In the genomic region with DNA sequence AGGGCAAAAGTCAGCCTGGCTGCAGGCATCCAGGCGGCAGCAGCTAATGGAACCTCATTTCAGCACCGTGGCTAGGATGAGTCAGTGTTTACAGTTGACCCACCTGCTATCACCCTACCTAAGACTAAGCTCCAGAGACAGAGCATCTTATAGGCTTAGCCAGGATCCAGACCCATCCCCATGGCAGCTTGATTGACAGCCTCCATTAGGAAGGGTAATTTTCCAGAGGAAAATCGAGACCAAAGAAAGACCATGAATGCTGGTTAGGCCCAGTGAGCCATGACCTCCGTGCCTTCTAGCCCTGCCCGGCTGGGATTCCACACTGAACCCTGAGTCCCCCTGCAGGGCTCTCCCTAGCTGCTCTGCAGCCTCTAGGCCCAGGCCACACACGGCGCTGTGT, we compare ENCODE assay signal across 23 cellular contexts. TPM values are rescaled to one million over a fixed set of nuclear protein-coding genes. Genes with fewer than 3 reads are reported as not detected.
DNase-seq lines count a peak whose midpoint lies in the region; ATAC-seq lines count a peak whose summit lies in the region.
"Had no signal": no experiment of that assay in that cellular context is flagged by ENCODE, and none has a peak within 500 bp of the region (broad histone marks: within the 10 kb centered on the region; RNA-seq: fewer than 3 reads in every experiment).

No MANE protein-coding gene starts in this region.

- no peaks in the 10 kb centered on the region for H3K4me1 Mint-ChIP-seq in T-cell
- H3K4me1 Mint-ChIP-seq: activated CD4-positive, alpha-beta T cell treated with anti-CD3 and anti-CD28 coated beads for 36 hours; activated naive CD4-positive, alpha-beta T cell treated with anti-CD3 and anti-CD28 coated beads, Interleukin-2, amount 50 U/mL, for 24 hours; central memory CD8-positive, alpha-beta T cell; immature natural killer cell had no signal

- H3K36me3 Mint-ChIP-seq in T-cell = no peaks in the 10 kb centered on the region
- H3K36me3 Mint-ChIP-seq: activated naive CD4-positive, alpha-beta T cell treated with anti-CD3 and anti-CD28 coated beads, Interleukin-2, amount 50 U/mL, for 24 hours; immature natural killer cell had no signal

- H3K4me3 Mint-ChIP-seq in T-cell = no peak overlapping the region
- H3K4me3 Mint-ChIP-seq: activated CD4-positive, alpha-beta T cell treated with anti-CD3 and anti-CD28 coated beads for 36 hours; activated naive CD4-positive, alpha-beta T cell treated with anti-CD3 and anti-CD28 coated beads, Interleukin-2, amount 50 U/mL, for 24 hours; central memory CD8-positive, alpha-beta T cell; immature natural killer cell had no signal

- H3K27me3 Mint-ChIP-seq in T-cell = peaks cover 12 to 27% of the 10 kb centered on the region in 2 donors

- CTCF ChIA-PET in T-cell (lab: Charles Lee) = no interaction called here

- DNase-seq in NCI-H748 (lab: John Stamatoyannopoulos, UW; ENCODE audit: unreplicated experiment) (peak; percentile 29), NCI-H748 treated with DMSO at 0.1 percent for 48 hours (lab: John Stamatoyannopoulos, UW) (no peak), NCI-H82 (lab: John Stamatoyannopoulos, UW) (peak; percentile 90), iPS DF 4.7 (ENCODE audit: extremely low read depth, low spot score) (peak; percentile 56), T-cell (no peak), OCI-M1 (lab: John Stamatoyannopoulos, UW) (no peak), AG08396 (ENCODE audit: low spot score) (no peak)
- no peak for DNase-seq in effector CD4-positive, alpha-beta T cell
- DNase-seq: activated CD4-positive, alpha-beta T cell treated with anti-CD3 and anti-CD28 coated beads for 36 hours; aorta; effector CD8-positive, alpha-beta T cell; immature natural killer cell; KBM-7; NCI-H187 treated with DMSO at 0.1 percent for 48 hours; NCI-H446 treated with DMSO at 0.1 percent for 48 hours; Right ventricle myocardium superior; stimulated activated CD4-positive, alpha-beta T cell treated with anti-CD3 and anti-CD28 coated beads, Interleukin-12 subunit alpha, Interleukin-12 subunit beta, amount 100 ng/mL, for 4 hours; substantia nigra; SW 1271 had no signal

- ATAC-seq in T-cell (replicated peaks in 1 of 4) = no peak
- ATAC-seq: activated CD4-positive, alpha-beta T cell treated with anti-CD3 and anti-CD28 coated beads for 36 hours had no signal

- H3K9me3 Mint-ChIP-seq in T-cell = no peaks in the 10 kb centered on the region
- H3K9me3 Mint-ChIP-seq: activated naive CD4-positive, alpha-beta T cell treated with anti-CD3 and anti-CD28 coated beads, Interleukin-2, amount 50 U/mL, for 24 hours; central memory CD8-positive, alpha-beta T cell; immature natural killer cell had no signal

- POLR2A ChIA-PET in T-cell (lab: Charles Lee) = no interaction called here

- no peak overlapping the region for H3K27ac Mint-ChIP-seq in T-cell
- H3K27ac Mint-ChIP-seq: activated CD4-positive, alpha-beta T cell treated with anti-CD3 and anti-CD28 coated beads for 36 hours; activated naive CD4-positive, alpha-beta T cell treated with anti-CD3 and anti-CD28 coated beads, Interleukin-2, amount 50 U/mL, for 24 hours; immature natural killer cell had no signal

RNA-seq across cellular contexts. Expression of gene TUNAR, which starts 38.7 kb away (rescaled TPM):
- not detected for total RNA-seq in T-cell
- total RNA-seq: activated CD4-positive, alpha-beta T cell treated with anti-CD3 and anti-CD28 coated beads for 36 hours; activated CD8-positive, alpha-beta memory T cell treated with anti-CD3 and anti-CD28 coated beads for 36 hours; aorta; glomerular endothelial cell; Right ventricle myocardium superior had no signal

Comparison
In these comparisons a context has a peak if more than half of its experiments do, and no peak if none do; other contexts are left out.
1. DNase-seq: peak in NCI-H748 (single experiment), NCI-H82 (single experiment) and iPS DF 4.7 (single experiment); none in NCI-H748 treated with DMSO at 0.1 percent for 48 hours (single experiment), effector CD4-positive, alpha-beta T cell (single experiment), T-cell (0 of 34), OCI-M1 (single experiment) and AG08396 (single experiment).